Comparison of ENCODE assay signal across 1 cellular context in the genomic region with DNA sequence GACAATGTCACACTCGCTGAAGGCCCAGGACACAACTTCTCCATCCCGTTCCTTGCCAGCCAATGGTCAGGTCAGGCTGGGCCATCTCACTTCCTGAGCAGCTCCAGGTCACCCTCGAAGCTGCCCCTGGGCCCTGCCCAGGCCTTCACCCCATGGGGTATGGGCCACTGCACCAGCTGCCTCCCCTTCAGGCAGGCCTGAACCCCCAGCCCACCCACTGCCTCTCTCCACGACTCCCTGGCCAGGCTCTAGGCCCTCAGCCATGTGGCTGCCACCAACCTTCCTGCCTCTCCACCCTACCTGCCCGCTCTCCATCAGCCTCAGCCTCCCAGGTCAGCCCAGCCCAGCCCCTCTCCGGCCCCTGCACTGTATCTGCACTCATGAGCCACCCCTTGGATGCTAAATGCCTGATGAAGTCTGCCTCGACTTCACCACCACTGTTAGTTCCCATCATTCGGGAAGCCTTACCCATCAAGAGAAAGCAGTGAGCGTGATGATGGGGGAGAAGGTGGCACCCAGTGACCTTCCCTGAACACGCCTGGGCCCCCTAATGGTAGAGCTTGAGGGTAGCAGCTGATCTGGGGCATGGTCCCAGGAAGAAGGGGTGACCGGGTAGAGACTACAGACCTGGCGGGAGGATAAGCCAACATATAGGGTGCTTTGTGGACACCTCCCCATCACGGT.
TF ChIP-seq lines count a peak whose summit lies in the region.

No MANE protein-coding gene starts in this region.

TF ChIP-seq in GM23338, 12 proteins besides CTCF, POLR2A, EP300 and RAD21:
- no peak for TF ChIP-seq JUNB (IDR thresholded peaks at IDR 0.05; ENCODE audit: unreplicated experiment)
